ENCODE assay signal across 21 cellular contexts in genomic region chr19:19645233-19645870, GRCh38. TPM values are rescaled to one million over a fixed set of nuclear protein-coding genes. Genes with fewer than 3 reads are reported as not detected.
DNase-seq lines count a peak whose midpoint lies in the region; ATAC-seq, FAIRE-seq and TF ChIP-seq lines count a peak whose summit lies in the region.
"Had no signal": no experiment of that assay in that cellular context is flagged by ENCODE, and none has a peak within 500 bp of the region (broad histone marks: within the 10 kb centered on the region; RNA-seq: fewer than 3 reads in every experiment).

No MANE protein-coding gene starts in this region.

- CTCF ChIA-PET in IMR-90 (lab: Yijun Ruan, JAX) = no interaction called here
- CTCF ChIA-PET in GM12878 (lab: Yijun Ruan, JAX) = interaction anchor here (1.1 to 2.7 kb wide), 4 partner anchors 7 to 114 kb away, joined by 3 to 38 read pairs (median 4); no protein-coding TSS in a partner anchor
- CTCF ChIA-PET in CD8-positive, alpha-beta memory T cell (lab: Charles Lee) = interaction anchor here (0.9 to 4.0 kb wide), 2 partner anchors 19 to 113 kb away, joined by 3 to 50 read pairs; partner anchors contain the start of gene YJEFN3

- dilution Hi-C loops in IMR-90 (cut with HindIII; ENCODE audit: low sequenced_read_pairs, unreplicated experiment) = no loop called here

- no peak overlapping the region for H3K4me2 ChIP-seq in IMR-90 (ENCODE audit: low read depth, low read length)
- H3K4me2 ChIP-seq in GM12878 (ENCODE audit: control insufficient read depth, insufficient read depth) = no peak overlapping the region

- no peaks in the 10 kb centered on the region for H3K27me3 Mint-ChIP-seq in progenitor cell of endocrine pancreas
- no peaks in the 10 kb centered on the region for H3K27me3 Mint-ChIP-seq in CD8-positive, alpha-beta memory T cell

- TF ChIP-seq RAD21 in IMR-90 (IDR thresholded peaks at IDR 0.05; ENCODE audit: low read length) = no peak
- no peak for TF ChIP-seq RAD21 in GM12878 (IDR thresholded peaks at IDR 0.05; ENCODE audit: insufficient read depth, low read depth, low read length)

- H3K4me1 Mint-ChIP-seq in progenitor cell of endocrine pancreas (ENCODE audit: low read depth) = peaks cover 10% of the 10 kb centered on the region
- peaks cover 13 to 23% (median 18%) of the 10 kb centered on the region in 3 donors for H3K4me1 Mint-ChIP-seq in CD8-positive, alpha-beta memory T cell

- TF ChIP-seq CTCF in IMR-90 (conservative IDR thresholded peaks at IDR 0.05; ENCODE audit: low read depth, low read length) = no peak
- TF ChIP-seq CTCF in GM12878 (IDR thresholded peaks at IDR 0.05 in 2 of 3, conservative IDR thresholded peaks at IDR 0.05 in 1 of 3; ENCODE audit: control insufficient read depth in 2 of 3, extremely low read depth in 1 of 3, insufficient read depth in 1 of 3, low read depth in 3 of 3, low read length in 3 of 3) = no peak
- TF ChIP-seq CTCF in progenitor cell of endocrine pancreas (IDR thresholded peaks at IDR 0.05; ENCODE audit: unreplicated experiment) = no peak
- TF ChIP-seq CTCF in omental fat pad (IDR thresholded peaks at IDR 0.05) = no peak

- H3K79me2 ChIP-seq in GM12878 (ENCODE audit: control insufficient read depth, insufficient read depth, low read length) = peaks cover 19% of the 10 kb centered on the region

- H2AK5ac ChIP-seq in IMR-90 (ENCODE audit: low read depth, low read length) = no peak overlapping the region

- H3K18ac ChIP-seq in IMR-90 (ENCODE audit: low read depth, low read length) = no peak overlapping the region

- H3K36me3 Mint-ChIP-seq in progenitor cell of endocrine pancreas (ENCODE audit: insufficient read depth) = peaks cover 6% of the 10 kb centered on the region
- peaks cover 0 to 81% (median 5%) of the 10 kb centered on the region in 3 donors for H3K36me3 Mint-ChIP-seq in CD8-positive, alpha-beta memory T cell

- no peak overlapping the region for H3K27ac ChIP-seq in IMR-90 (ENCODE audit: insufficient read depth, low read length)
- no peak overlapping the region for H3K27ac ChIP-seq in GM12878 (ENCODE audit: control insufficient read depth, insufficient read depth)
- H3K27ac ChIP-seq in CD8-positive, alpha-beta memory T cell (ENCODE audit: low read depth, low read length) = no peak overlapping the region
- H3K27ac ChIP-seq: GM23248, SJCRH30 had no signal

- 0 out of 2 replicates have a peak, but pooled peaks cover 3% of the 10 kb centered on the region for H4K20me1 ChIP-seq in IMR-90 (ENCODE audit: insufficient read depth, low read length)
- no peaks in the 10 kb centered on the region for H4K20me1 ChIP-seq in GM12878 (ENCODE audit: control insufficient read depth, insufficient read depth)

- ATAC-seq in Right ventricle myocardium inferior = no peak
- ATAC-seq in left cardiac atrium = no peak
- ATAC-seq in IMR-90 (ENCODE audit: low read depth) = no peak
- ATAC-seq in GM12878 = no peak
- ATAC-seq in omental fat pad (ENCODE audit: low FRiP score) = no peak
- no peak for ATAC-seq in HG03159 (IDR thresholded peaks at IDR 0.05; ENCODE audit: unreplicated experiment)
- ATAC-seq: Panc1, SK-N-SH treated with all-trans-retinoic acid at 6 μM for 48 hours had no signal

- H3K9me1 ChIP-seq in IMR-90 (ENCODE audit: insufficient read depth, low read length) = peaks cover 3% of the 10 kb centered on the region; the same call in 1 of the 2 replicates

- in situ Hi-C loops in IMR-90 (cut with MboI; ENCODE audit: low sequenced_read_pairs) (loop anchor here (25.0 kb wide), 1 partner anchor 258 kb away; no protein-coding TSS in a partner anchor), GM12878 (cut with MboI) (no loop called here)

- no peak overlapping the region for H2BK15ac ChIP-seq in IMR-90 (ENCODE audit: low read depth, low read length)

- H3K4ac ChIP-seq in IMR-90 (ENCODE audit: low read depth, low read length) = no peak overlapping the region

- no peak for FAIRE-seq in GM12878 (lab: Jason Lieb, UNC)
- FAIRE-seq: G401.6 had no signal

- no peak overlapping the region for H4K91ac ChIP-seq in IMR-90 (ENCODE audit: insufficient read depth, low read depth, low read length)

- no peak overlapping the region for H3K4me3 Mint-ChIP-seq in progenitor cell of endocrine pancreas (ENCODE audit: low read depth)
- H3K4me3 Mint-ChIP-seq in CD8-positive, alpha-beta memory T cell = peak overlapping the region in 1 of 7 donors; percentile 27

- H3K27me3 ChIP-seq in IMR-90 (ENCODE audit: control insufficient read depth, insufficient read depth, low read length) (no peaks in the 10 kb centered on the region), GM12878 (replicated peaks in 1 of 2; ENCODE audit: control insufficient read depth in 2 of 2, insufficient read depth in 2 of 2, low read length in 1 of 2) (no peaks in the 10 kb centered on the region)
- H3K27me3 ChIP-seq in CD8-positive, alpha-beta memory T cell (ENCODE audit: insufficient read depth, low read length, poor library complexity, severe bottlenecking) = no peaks in the 10 kb centered on the region
- H3K27me3 ChIP-seq: BE2C, SJCRH30 had no signal

- H3K4me3 ChIP-seq in IMR-90 (ENCODE audit: insufficient read depth, low read depth, low read length) (no peak overlapping the region), GM12878 (no peak overlapping the region)
- no peak overlapping the region for H3K4me3 ChIP-seq in CD8-positive, alpha-beta memory T cell (ENCODE audit: low read length)
- H3K4me3 ChIP-seq: GM23248, SJCRH30 had no signal

- 97% methylated on average over 6 of the region's 17 CpGs; no CpG with 5 or more reads in 1 of the 2 experiments for WGBS in IMR-90 (ENCODE audit: extremely low coverage in 2 of 2, insufficient read length in 1 of 2), 2 experiments
- 94% methylated on average over 17 of the region's 17 CpGs for WGBS in GM12878 (ENCODE audit: insufficient coverage, insufficient replicate concordance, low lambda C conversion rate, missing lambda C conversion rate)

- POLR2A ChIA-PET in IMR-90 (lab: Charles Lee; ENCODE audit: unreplicated experiment) = no interaction called here
- POLR2A ChIA-PET in GM12878 (lab: Charles Lee) = no interaction called here
- POLR2A ChIA-PET in CD8-positive, alpha-beta memory T cell (lab: Charles Lee) = no interaction called here

- H3K27ac Mint-ChIP-seq in progenitor cell of endocrine pancreas = peak overlapping the region; percentile 24
- H3K27ac Mint-ChIP-seq in CD8-positive, alpha-beta memory T cell = peak overlapping the region in 1 of 8 donors; percentile 45

- no peaks in the 10 kb centered on the region for H3K9me3 Mint-ChIP-seq in progenitor cell of endocrine pancreas (ENCODE audit: low read depth)
- no peaks in the 10 kb centered on the region for H3K9me3 Mint-ChIP-seq in CD8-positive, alpha-beta memory T cell

- H3K9me3 ChIP-seq in IMR-90 (ENCODE audit: control insufficient read depth, insufficient read depth, low read length) = no peaks in the 10 kb centered on the region
- no peaks in the 10 kb centered on the region for H3K9me3 ChIP-seq in GM12878 (replicated peaks; ENCODE audit: control insufficient read depth, insufficient read depth, low read length)
- no peaks in the 10 kb centered on the region for H3K9me3 ChIP-seq in CD8-positive, alpha-beta memory T cell (ENCODE audit: low read length)
- H3K9me3 ChIP-seq: BE2C, SJCRH30 had no signal

- DNase-seq in Right ventricle myocardium inferior (ENCODE audit: missing footprints) (peak; percentile 43), left cardiac atrium (no peak), IMR-90 (no peak), GM12878 (ENCODE audit: low read depth, low spot score) (no peak), progenitor cell of endocrine pancreas (ENCODE audit: low spot score, unreplicated experiment) (no peak), omental fat pad (ENCODE audit: low spot score) (no peak)
- DNase-seq in CD8-positive, alpha-beta memory T cell = no peak
- DNase-seq: BE2C, GM23248, H7, KG1, MM.1S, NCI-H2081, NCI-H2227 treated with DMSO at 0.1 percent for 48 hours, NCI-H526 treated with DMSO at 0.1 percent for 48 hours, SJCRH30 had no signal

- H2BK120ac ChIP-seq in IMR-90 (ENCODE audit: low read depth, low read length) = no peak overlapping the region

- SMC1A ChIA-PET in GM12878 (lab: Charles Lee; ENCODE audit: uncharacterized antibody, unreplicated experiment) = interaction anchor here (2.7 kb wide), 1 partner anchor 113 kb away, joined by 21 read pairs; no protein-coding TSS in a partner anchor

- H3K4me1 ChIP-seq in IMR-90 (ENCODE audit: control insufficient read depth, insufficient read depth, low read length) = 0 out of 2 replicates have a peak, but pooled peaks cover 2% of the 10 kb centered on the region
- H3K4me1 ChIP-seq in GM12878 (ENCODE audit: control insufficient read depth, insufficient read depth, low read length) = peaks cover 4% of the 10 kb centered on the region
- H3K4me1 ChIP-seq in CD8-positive, alpha-beta memory T cell (ENCODE audit: insufficient read depth, low read length) = peaks cover 20% of the 10 kb centered on the region
- H3K4me1 ChIP-seq: BE2C had no signal

- H3K9ac ChIP-seq in IMR-90 (ENCODE audit: low read depth, low read length) (no peak overlapping the region), GM12878 (ENCODE audit: control insufficient read depth, insufficient read depth, low read length) (no peak overlapping the region)
- H3K9ac ChIP-seq: GM23248 had no signal

- no peak overlapping the region for H2BK20ac ChIP-seq in IMR-90 (ENCODE audit: low read depth, low read length)

- TF ChIP-seq EP300 in GM12878 (IDR thresholded peaks at IDR 0.05; ENCODE audit: borderline replicate concordance in 1 of 2, control insufficient read depth in 1 of 2, low read depth in 2 of 2, low read length in 2 of 2) = no peak

- intact Hi-C loops in Right ventricle myocardium inferior (cut with DNase I) = no loop called here
- intact Hi-C loops in left cardiac atrium (cut with DNase I) = loop anchor here in 1 of 2 donors (5.0 kb wide), 1 partner anchor 113 kb away; no protein-coding TSS in a partner anchor
- intact Hi-C loops in IMR-90 (cut with micrococcal nuclease) = no loop called here
- intact Hi-C loops in GM12878 (cut with micrococcal nuclease; ENCODE audit: unreplicated experiment) = no loop called here

- H3K79me1 ChIP-seq in IMR-90 (ENCODE audit: low read depth in 1 of 2, low read length in 2 of 2) = peaks cover 3 to 19% of the 10 kb centered on the region in 2 experiments

- no peak overlapping the region for H4K8ac ChIP-seq in IMR-90 (ENCODE audit: low read depth in 2 of 2, low read length in 2 of 2)

- H3K23ac ChIP-seq in IMR-90 (ENCODE audit: low read depth, low read length) = no peak overlapping the region

- TF ChIP-seq POLR2A in IMR-90 (IDR thresholded peaks at IDR 0.05; ENCODE audit: low read depth, low read length) (no peak), GM12878 (IDR thresholded peaks at IDR 0.05; ENCODE audit: low read depth, low read length) (peak; percentile 31; the same call in 1 of the 2 replicates)

- no peak overlapping the region for H3K14ac ChIP-seq in IMR-90 (replicated peaks; ENCODE audit: low read depth, low read length)

- BruUV-seq in IMR-90 (replicated peaks; lab: Mats Ljungman, UMichigan) (TSS peak; percentile 71), GM12878 (replicated peaks; lab: Mats Ljungman, UMichigan) (no TSS peak)

- H4K5ac ChIP-seq in IMR-90 (ENCODE audit: low read depth, low read length) = no peak overlapping the region

- H3K36me3 ChIP-seq in IMR-90 (ENCODE audit: control insufficient read depth, insufficient read depth, low read length) (peaks cover 39% of the 10 kb centered on the region), GM12878 (ENCODE audit: control insufficient read depth in 2 of 2, insufficient read depth in 2 of 2, low read length in 1 of 2) (peaks cover 11 to 35% of the 10 kb centered on the region in 2 experiments)
- H3K36me3 ChIP-seq in CD8-positive, alpha-beta memory T cell (ENCODE audit: insufficient read depth, low read length) = peaks cover 19% of the 10 kb centered on the region

- RAD21 ChIA-PET in GM12878 (lab: Charles Lee; ENCODE audit: unreplicated experiment) = no interaction called here

- H3K56ac ChIP-seq in IMR-90 (ENCODE audit: extremely low read depth, insufficient read depth, low read length) = no peak overlapping the region

- no peak overlapping the region for H2BK5ac ChIP-seq in IMR-90 (ENCODE audit: low read depth, low read length, poor library complexity, severe bottlenecking)

- H2AK9ac ChIP-seq in IMR-90 (replicated peaks; ENCODE audit: low read depth, low read length, poor library complexity) = no peak overlapping the region

- no peak overlapping the region for H2AFZ ChIP-seq in IMR-90 (replicated peaks; ENCODE audit: low read length, poor library complexity)
- no peak overlapping the region for H2AFZ ChIP-seq in GM12878 (ENCODE audit: control insufficient read depth, low read depth, low read length)
- H2AFZ ChIP-seq: GM23248 had no signal

RNA-seq across cellular contexts. Expression of gene GMIP, which starts 1.9 kb away (rescaled TPM):
- 4.5 TPM for total RNA-seq in Right ventricle myocardium inferior
- 1 to 10 TPM; 5.8 to 7.5 TPM for total RNA-seq in left cardiac atrium
- 4.1 and 4.4 TPM in 2 replicates for total RNA-seq in IMR-90 (2012; rRNA removed)
- 10.9 and 11.0 TPM in 2 replicates for polyA plus RNA-seq in IMR-90 (2012; rRNA removed)
- 6.2 and 7.6 TPM in 2 replicates for polyA plus RNA-seq in IMR-90 (2012; cell fraction: cytosol; rRNA removed)
- polyA plus RNA-seq in IMR-90 (2012; cell fraction: nucleus; rRNA removed; ENCODE audit: low replicate concordance) = 54.8 and 78.0 TPM in 2 replicates
- 61.6 and 65.3 TPM in 2 replicates for total RNA-seq in GM12878 (2013; cell fraction: nucleolus; rRNA removed)
- 35.1 and 39.6 TPM in 2 replicates for total RNA-seq in GM12878 (2014; rRNA removed)
- total RNA-seq in GM12878 (2014; rRNA removed; fragmentation: Illumina TruSeq; extraction: Trizol) = 10.9 and 11.9 TPM in 2 replicates
- 58.4 and 63.5 TPM in 2 replicates for total RNA-seq in GM12878 (2021)
- polyA plus RNA-seq in GM12878 (2011; ENCODE audit: low read depth) = 16.4 TPM
- 6.0 and 10.0 TPM in 2 replicates for polyA plus RNA-seq in GM12878 (2011; rRNA removed)
- polyA plus RNA-seq in GM12878 (2011; cell fraction: cytosol; rRNA removed) = 14.1 and 15.4 TPM in 2 replicates
- 72.6 and 88.7 TPM in 2 replicates for polyA plus RNA-seq in GM12878 (2011; cell fraction: nucleus; rRNA removed)
- polyA plus RNA-seq in GM12878 (2012) = 43.1 and 45.9 TPM in 2 replicates
- 16.3 and 20.0 TPM in 2 replicates for polyA plus RNA-seq in GM12878 (2014; fragmentation: Illumina TruSeq; extraction: Trizol)
- 1 to 10 TPM; 1.5 to 2.8 TPM for polyA plus RNA-seq in GM12878 (2014; fragmentation: Nextera tagmentation; extraction: Ambion mirVana)
- polyA plus RNA-seq in GM12878 (2014; rRNA removed) = 32.9 and 39.9 TPM in 2 replicates
- polyA plus RNA-seq in GM12878 (2016; fragmentation: Nextera tagmentation; extraction: Ambion mirVana) = 10 to 100 TPM; 24.7 to 30.9 TPM
- polyA minus RNA-seq in GM12878 (2011; rRNA and poly(A)+ RNA removed) = 17.5 and 19.3 TPM in 2 replicates
- polyA minus RNA-seq in GM12878 (2011; cell fraction: cytosol; rRNA and poly(A)+ RNA removed) = 14.8 and 15.9 TPM in 2 replicates
- polyA minus RNA-seq in GM12878 (2011; cell fraction: nucleus; rRNA and poly(A)+ RNA removed) = 14.1 and 26.4 TPM in 2 replicates
- total RNA-seq in progenitor cell of endocrine pancreas = 29.2 and 30.5 TPM in 2 replicates
- 10 to 100 TPM in 3 of 4 donors, 1 to 10 TPM in 1; 7.7 to 47.3 (median 18.7) TPM for total RNA-seq in omental fat pad
- 10 to 100 TPM; 54.5 to 60.3 TPM for total RNA-seq in CD8-positive, alpha-beta memory T cell
- polyA plus RNA-seq in CD8-positive, alpha-beta memory T cell = 71.3 TPM

RNA-seq across cellular contexts. Expression of gene LPAR2, which starts 17.3 kb away (rescaled TPM):
- total RNA-seq in Right ventricle myocardium inferior = 0.57 TPM
- total RNA-seq in left cardiac atrium = 1 to 10 TPM in 1 of 2 donors, under 1 TPM in 1; 0.47 to 2.6 TPM
- total RNA-seq in IMR-90 (2012; rRNA removed) = under 0.01 and 0.28 TPM in 2 replicates
- 4.1 and 5.4 TPM in 2 replicates for polyA plus RNA-seq in IMR-90 (2012; rRNA removed)
- polyA plus RNA-seq in IMR-90 (2012; cell fraction: cytosol; rRNA removed) = 0.51 and 2.1 TPM in 2 replicates
- polyA plus RNA-seq in IMR-90 (2012; cell fraction: nucleus; rRNA removed; ENCODE audit: low replicate concordance) = 64.5 and 113 TPM in 2 replicates
- total RNA-seq in GM12878 (2013; cell fraction: nucleolus; rRNA removed) = 72.5 and 74.5 TPM in 2 replicates
- 9.4 and 11.3 TPM in 2 replicates for total RNA-seq in GM12878 (2014; rRNA removed)
- total RNA-seq in GM12878 (2014; rRNA removed; fragmentation: Illumina TruSeq; extraction: Trizol) = 5.0 and 6.3 TPM in 2 replicates
- 19.0 and 22.9 TPM in 2 replicates for total RNA-seq in GM12878 (2021)
- polyA plus RNA-seq in GM12878 (2011; ENCODE audit: low read depth) = 13.9 TPM
- 6.6 and 9.0 TPM in 2 replicates for polyA plus RNA-seq in GM12878 (2011; rRNA removed)
- 13.3 and 17.0 TPM in 2 replicates for polyA plus RNA-seq in GM12878 (2011; cell fraction: cytosol; rRNA removed)
- 116 and 130 TPM in 2 replicates for polyA plus RNA-seq in GM12878 (2011; cell fraction: nucleus; rRNA removed)
- polyA plus RNA-seq in GM12878 (2012) = 19.2 and 19.8 TPM in 2 replicates
- 8.6 and 12.6 TPM in 2 replicates for polyA plus RNA-seq in GM12878 (2014; fragmentation: Illumina TruSeq; extraction: Trizol)
- polyA plus RNA-seq in GM12878 (2014; fragmentation: Nextera tagmentation; extraction: Ambion mirVana) = 1 to 10 TPM in 1 of 2 experiments, under 1 TPM in 1; 0.98 to 3.2 TPM
- 17.3 and 23.8 TPM in 2 replicates for polyA plus RNA-seq in GM12878 (2014; rRNA removed)
- 10 to 100 TPM in 1 of 2 experiments, 1 to 10 TPM in 1; 8.5 to 12.0 TPM for polyA plus RNA-seq in GM12878 (2016; fragmentation: Nextera tagmentation; extraction: Ambion mirVana)
- 6.9 and 11.5 TPM in 2 replicates for polyA minus RNA-seq in GM12878 (2011; rRNA and poly(A)+ RNA removed)
- 4.7 and 6.7 TPM in 2 replicates for polyA minus RNA-seq in GM12878 (2011; cell fraction: cytosol; rRNA and poly(A)+ RNA removed)
- polyA minus RNA-seq in GM12878 (2011; cell fraction: nucleus; rRNA and poly(A)+ RNA removed) = 9.2 and 13.2 TPM in 2 replicates
- 164 and 170 TPM in 2 replicates for total RNA-seq in progenitor cell of endocrine pancreas
- total RNA-seq in omental fat pad = 10 to 100 TPM in 1 of 4 donors, 1 to 10 TPM in 3; 6.5 to 26.0 (median 7.7) TPM
- 10 to 100 TPM; 23.6 to 24.8 TPM for total RNA-seq in CD8-positive, alpha-beta memory T cell
- 37.8 TPM for polyA plus RNA-seq in CD8-positive, alpha-beta memory T cell

RNA-seq across cellular contexts. Expression of gene ATP13A1, which starts 18.1 kb away (rescaled TPM):
- total RNA-seq in Right ventricle myocardium inferior = 20.1 TPM
- total RNA-seq in left cardiac atrium = 10 to 100 TPM; 24.1 to 29.6 TPM
- 13.3 and 15.8 TPM in 2 replicates for total RNA-seq in IMR-90 (2012; rRNA removed)
- 43.8 and 44.3 TPM in 2 replicates for polyA plus RNA-seq in IMR-90 (2012; rRNA removed)
- 23.5 and 30.6 TPM in 2 replicates for polyA plus RNA-seq in IMR-90 (2012; cell fraction: cytosol; rRNA removed)
- polyA plus RNA-seq in IMR-90 (2012; cell fraction: nucleus; rRNA removed; ENCODE audit: low replicate concordance) = 153 and 499 TPM in 2 replicates
- total RNA-seq in GM12878 (2013; cell fraction: nucleolus; rRNA removed) = 216 and 273 TPM in 2 replicates
- 33.1 and 38.1 TPM in 2 replicates for total RNA-seq in GM12878 (2014; rRNA removed)
- total RNA-seq in GM12878 (2014; rRNA removed; fragmentation: Illumina TruSeq; extraction: Trizol) = 12.9 and 17.4 TPM in 2 replicates
- 90.3 and 91.0 TPM in 2 replicates for total RNA-seq in GM12878 (2021)
- 23.1 TPM for polyA plus RNA-seq in GM12878 (2011; ENCODE audit: low read depth)
- 14.0 and 21.4 TPM in 2 replicates for polyA plus RNA-seq in GM12878 (2011; rRNA removed)
- polyA plus RNA-seq in GM12878 (2011; cell fraction: cytosol; rRNA removed) = 32.9 and 38.0 TPM in 2 replicates
- polyA plus RNA-seq in GM12878 (2011; cell fraction: nucleus; rRNA removed) = 424 and 553 TPM in 2 replicates
- 57.4 and 58.7 TPM in 2 replicates for polyA plus RNA-seq in GM12878 (2012)
- 13.1 and 21.1 TPM in 2 replicates for polyA plus RNA-seq in GM12878 (2014; fragmentation: Illumina TruSeq; extraction: Trizol)
- 1 to 10 TPM in 1 of 2 experiments, under 1 TPM in 1; 0.37 to 1.4 TPM for polyA plus RNA-seq in GM12878 (2014; fragmentation: Nextera tagmentation; extraction: Ambion mirVana)
- 51.7 and 68.6 TPM in 2 replicates for polyA plus RNA-seq in GM12878 (2014; rRNA removed)
- polyA plus RNA-seq in GM12878 (2016; fragmentation: Nextera tagmentation; extraction: Ambion mirVana) = 10 to 100 TPM; 67.8 to 74.3 TPM
- polyA minus RNA-seq in GM12878 (2011; rRNA and poly(A)+ RNA removed) = 72.7 and 99.8 TPM in 2 replicates
- 31.8 and 45.4 TPM in 2 replicates for polyA minus RNA-seq in GM12878 (2011; cell fraction: cytosol; rRNA and poly(A)+ RNA removed)
- polyA minus RNA-seq in GM12878 (2011; cell fraction: nucleus; rRNA and poly(A)+ RNA removed) = 139 and 201 TPM in 2 replicates
- total RNA-seq in progenitor cell of endocrine pancreas = 81.1 and 87.1 TPM in 2 replicates
- 100 to 1,000 TPM; 100 to 255 (median 143) TPM for total RNA-seq in omental fat pad
- 10 to 100 TPM; 92.1 to 93.6 TPM for total RNA-seq in CD8-positive, alpha-beta memory T cell
- 41.7 TPM for polyA plus RNA-seq in CD8-positive, alpha-beta memory T cell

RNA-seq across cellular contexts. Expression of gene ZNF101, which starts 23.3 kb away (rescaled TPM):
- total RNA-seq in Right ventricle myocardium inferior (2.7 TPM), left cardiac atrium (1 to 10 TPM; 4.9 to 6.4 TPM), IMR-90 (2012; rRNA removed) (7.3 and 8.3 TPM in 2 replicates), GM12878 (2014; rRNA removed) (16.9 and 20.9 TPM in 2 replicates), GM12878 (2014; rRNA removed; fragmentation: Illumina TruSeq; extraction: Trizol) (25.1 and 28.0 TPM in 2 replicates), GM12878 (2021) (22.2 and 22.8 TPM in 2 replicates), progenitor cell of endocrine pancreas (15.3 and 15.6 TPM in 2 replicates), omental fat pad (1 to 10 TPM; 3.0 to 9.1 (median 6.3) TPM)
- polyA plus RNA-seq in IMR-90 (2012; rRNA removed) (2.2 and 2.8 TPM in 2 replicates), GM12878 (2011; rRNA removed) (40.5 and 71.0 TPM in 2 replicates), GM12878 (2014; fragmentation: Illumina TruSeq; extraction: Trizol) (19.3 and 24.1 TPM in 2 replicates), GM12878 (2014; fragmentation: Nextera tagmentation; extraction: Ambion mirVana) (10 to 100 TPM; 20.4 to 21.3 TPM), GM12878 (2014; rRNA removed) (15.2 and 15.9 TPM in 2 replicates), GM12878 (2016; fragmentation: Nextera tagmentation; extraction: Ambion mirVana) (10 to 100 TPM; 16.3 to 17.1 TPM)
- polyA plus RNA-seq in IMR-90 (2012; cell fraction: cytosol; rRNA removed) = 0.52 and 0.77 TPM in 2 replicates
- polyA plus RNA-seq in IMR-90 (2012; cell fraction: nucleus; rRNA removed; ENCODE audit: low replicate concordance) = 1.1 and 3.7 TPM in 2 replicates
- total RNA-seq in GM12878 (2013; cell fraction: nucleolus; rRNA removed) = 29.0 and 31.2 TPM in 2 replicates
- 10.3 TPM for polyA plus RNA-seq in GM12878 (2011; ENCODE audit: low read depth)
- polyA plus RNA-seq in GM12878 (2011; cell fraction: cytosol; rRNA removed) = 15.3 and 15.6 TPM in 2 replicates
- 10.8 and 14.1 TPM in 2 replicates for polyA plus RNA-seq in GM12878 (2011; cell fraction: nucleus; rRNA removed)
- 12.2 and 15.0 TPM in 2 replicates for polyA plus RNA-seq in GM12878 (2012)
- polyA minus RNA-seq in GM12878 (2011; rRNA and poly(A)+ RNA removed) = 27.3 and 28.5 TPM in 2 replicates
- polyA minus RNA-seq in GM12878 (2011; cell fraction: cytosol; rRNA and poly(A)+ RNA removed) = 7.6 and 8.9 TPM in 2 replicates
- 7.4 and 13.6 TPM in 2 replicates for polyA minus RNA-seq in GM12878 (2011; cell fraction: nucleus; rRNA and poly(A)+ RNA removed)
- 10 to 100 TPM; 73.6 to 74.0 TPM for total RNA-seq in CD8-positive, alpha-beta memory T cell
- 103 TPM for polyA plus RNA-seq in CD8-positive, alpha-beta memory T cell

RNA-seq across cellular contexts. Expression of gene PBX4, which starts 26.9 kb away (rescaled TPM):
- total RNA-seq in Right ventricle myocardium inferior (not detected), left cardiac atrium (under 1 TPM; 0.35 to 0.37 TPM), IMR-90 (2012; rRNA removed) (0.90 and 1.4 TPM in 2 replicates), GM12878 (2014; rRNA removed) (7.1 and 10.1 TPM in 2 replicates), GM12878 (2014; rRNA removed; fragmentation: Illumina TruSeq; extraction: Trizol) (3.9 and 4.4 TPM in 2 replicates), GM12878 (2021) (7.7 and 9.6 TPM in 2 replicates), progenitor cell of endocrine pancreas (5.0 and 5.2 TPM in 2 replicates), omental fat pad (10 to 100 TPM in 1 of 4 donors, 1 to 10 TPM in 3; 2.2 to 10.1 (median 3.5) TPM)
- polyA plus RNA-seq in IMR-90 (2012; rRNA removed) (2.8 and 2.9 TPM in 2 replicates), GM12878 (2011; rRNA removed) (12.6 and 15.8 TPM in 2 replicates), GM12878 (2014; fragmentation: Illumina TruSeq; extraction: Trizol) (1.5 and 3.5 TPM in 2 replicates), GM12878 (2014; fragmentation: Nextera tagmentation; extraction: Ambion mirVana) (under 1 TPM; 0.18 to 0.75 TPM), GM12878 (2014; rRNA removed) (17.3 and 18.8 TPM in 2 replicates), GM12878 (2016; fragmentation: Nextera tagmentation; extraction: Ambion mirVana) (1 to 10 TPM; 2.7 to 4.1 TPM)
- polyA plus RNA-seq in IMR-90 (2012; cell fraction: cytosol; rRNA removed) = 1.8 TPM in 2 replicates
- 16.5 and 21.4 TPM in 2 replicates for polyA plus RNA-seq in IMR-90 (2012; cell fraction: nucleus; rRNA removed; ENCODE audit: low replicate concordance)
- total RNA-seq in GM12878 (2013; cell fraction: nucleolus; rRNA removed) = 65.0 and 68.4 TPM in 2 replicates
- 1.6 TPM for polyA plus RNA-seq in GM12878 (2011; ENCODE audit: low read depth)
- 21.2 and 27.3 TPM in 2 replicates for polyA plus RNA-seq in GM12878 (2011; cell fraction: cytosol; rRNA removed)
- polyA plus RNA-seq in GM12878 (2011; cell fraction: nucleus; rRNA removed) = 40.2 and 55.3 TPM in 2 replicates
- polyA plus RNA-seq in GM12878 (2012) = 6.5 and 8.8 TPM in 2 replicates
- 12.6 and 18.7 TPM in 2 replicates for polyA minus RNA-seq in GM12878 (2011; rRNA and poly(A)+ RNA removed)
- polyA minus RNA-seq in GM12878 (2011; cell fraction: cytosol; rRNA and poly(A)+ RNA removed) = 3.2 and 7.9 TPM in 2 replicates
- polyA minus RNA-seq in GM12878 (2011; cell fraction: nucleus; rRNA and poly(A)+ RNA removed) = 11.8 and 20.4 TPM in 2 replicates
- total RNA-seq in CD8-positive, alpha-beta memory T cell = 10 to 100 TPM; 15.0 to 17.1 TPM
- 8.3 TPM for polyA plus RNA-seq in CD8-positive, alpha-beta memory T cell
- total RNA-seq: HT1080 had no signal
